6 cellular contexts compared by ENCODE assay signal in genomic region chr10:46660027-46660834, GRCh38.
A peak's percentile ranks its signal among the peaks of the same experiment; 100 is the strongest.
DNase-seq lines count a peak whose midpoint lies in the region; ATAC-seq and TF ChIP-seq lines count a peak whose summit lies in the region.
"Not testable (repeated sequence)": the region's sequence is repeated elsewhere in the genome, so short reads cannot be mapped to it uniquely, and the experiment has no call there.

No MANE protein-coding gene starts in this region.

- not testable (repeated sequence) for H2BK5ac ChIP-seq in IMR-90 (ENCODE audit: low read depth, low read length, poor library complexity, severe bottlenecking)

- BruUV-seq in Caco-2 (replicated peaks; lab: Mats Ljungman, UMichigan); IMR-90 (replicated peaks; lab: Mats Ljungman, UMichigan): not testable (repeated sequence)

- peak overlapping the region; percentile 57 for H3K4me3 Mint-ChIP-seq in Caco-2 (ENCODE audit: unreplicated experiment)
- H3K4me3 Mint-ChIP-seq in WTC11: not testable (repeated sequence)

- not testable (repeated sequence) for TF ChIP-seq CTCF in Caco-2 (IDR thresholded peaks at IDR 0.05; ENCODE audit: insufficient read depth in 1 of 2, low read depth in 1 of 2, low read length in 1 of 2, severe bottlenecking in 1 of 2, unreplicated experiment in 1 of 2); IMR-90 (conservative IDR thresholded peaks at IDR 0.05; ENCODE audit: low read depth, low read length); WTC11 (IDR thresholded peaks at IDR 0.05); epithelial cell of esophagus (IDR thresholded peaks at IDR 0.05; ENCODE audit: insufficient read depth, low read depth, low read length, missing control alignments); left lung (IDR thresholded peaks at IDR 0.05); omental fat pad (IDR thresholded peaks at IDR 0.05)

- WGBS in IMR-90 (ENCODE audit: extremely low coverage in 2 of 2, insufficient read length in 1 of 2), 2 experiments: no CpG with 5 or more reads among the region's 8 CpGs

- not testable (repeated sequence) for H3K36me3 Mint-ChIP-seq in Caco-2 (ENCODE audit: insufficient read depth, unreplicated experiment); WTC11

- H3K4me3 ChIP-seq in Caco-2 (ENCODE audit: low read depth, low read length); IMR-90 (ENCODE audit: insufficient read depth, low read depth, low read length); epithelial cell of esophagus (ENCODE audit: low read length); left lung: not testable (repeated sequence)

- H3K79me1 ChIP-seq in IMR-90 (ENCODE audit: low read depth in 1 of 2, low read length in 2 of 2): not testable (repeated sequence)

- H2BK20ac ChIP-seq in IMR-90 (ENCODE audit: low read depth, low read length): not testable (repeated sequence)

- H3K36me3 ChIP-seq in Caco-2 (ENCODE audit: control insufficient read depth, insufficient read depth, low read length); IMR-90 (ENCODE audit: control insufficient read depth, insufficient read depth, low read length); left lung: not testable (repeated sequence)

- not testable (repeated sequence) for DNase-seq in Caco-2; IMR-90; WTC11 (ENCODE audit: low spot score); left lung; omental fat pad (ENCODE audit: low spot score)
- peak; percentile 0 for DNase-seq in epithelial cell of esophagus (ENCODE audit: low read depth)

- H3K23ac ChIP-seq in IMR-90 (ENCODE audit: low read depth, low read length): not testable (repeated sequence)

- not testable (repeated sequence) for H3K9me3 Mint-ChIP-seq in Caco-2 (ENCODE audit: unreplicated experiment); WTC11

- TF ChIP-seq RAD21 in IMR-90 (IDR thresholded peaks at IDR 0.05; ENCODE audit: low read length): not testable (repeated sequence)

- H3K4me2 ChIP-seq in IMR-90 (ENCODE audit: low read depth, low read length): not testable (repeated sequence)

- peaks cover 13% of the 10 kb centered on the region for H3K4me1 Mint-ChIP-seq in Caco-2 (ENCODE audit: low read depth, unreplicated experiment)
- not testable (repeated sequence) for H3K4me1 Mint-ChIP-seq in WTC11

- H3K56ac ChIP-seq in IMR-90 (ENCODE audit: extremely low read depth, insufficient read depth, low read length): not testable (repeated sequence)

- not testable (repeated sequence) for H2BK15ac ChIP-seq in IMR-90 (ENCODE audit: low read depth, low read length)

- not testable (repeated sequence) for H3K9me1 ChIP-seq in IMR-90 (ENCODE audit: insufficient read depth, low read length)

- not testable (repeated sequence) for H3K27me3 Mint-ChIP-seq in Caco-2 (ENCODE audit: insufficient read depth, unreplicated experiment); WTC11 (ENCODE audit: low read depth)

- intact Hi-C loops in Caco-2 (cut with micrococcal nuclease; ENCODE audit: unreplicated experiment); IMR-90 (cut with micrococcal nuclease); left lung (cut with DNase I): not testable (repeated sequence)

- ATAC-seq in IMR-90 (ENCODE audit: low read depth): not testable (repeated sequence)
- peak; percentile 16; the same call in 1 of the 2 replicates for ATAC-seq in WTC11
- ATAC-seq in left lung: peak; percentile 33
- ATAC-seq in omental fat pad (ENCODE audit: low FRiP score): peak; percentile 37

- H3K14ac ChIP-seq in IMR-90 (replicated peaks; ENCODE audit: low read depth, low read length): not testable (repeated sequence)

- POLR2A ChIA-PET in Caco-2 (lab: Charles Lee); IMR-90 (lab: Charles Lee; ENCODE audit: unreplicated experiment); WTC11 (lab: Charles Lee): not testable (repeated sequence)

- H4K5ac ChIP-seq in IMR-90 (ENCODE audit: low read depth, low read length): not testable (repeated sequence)

- H3K9ac ChIP-seq in IMR-90 (ENCODE audit: low read depth, low read length): not testable (repeated sequence)

- H3K27ac Mint-ChIP-seq in Caco-2 (ENCODE audit: unreplicated experiment): peak overlapping the region; percentile 72
- not testable (repeated sequence) for H3K27ac Mint-ChIP-seq in WTC11

- H4K91ac ChIP-seq in IMR-90 (ENCODE audit: insufficient read depth, low read depth, low read length): not testable (repeated sequence)

- H2AFZ ChIP-seq in IMR-90 (replicated peaks; ENCODE audit: low read length, poor library complexity): not testable (repeated sequence)

- H4K20me1 ChIP-seq in IMR-90 (ENCODE audit: insufficient read depth, low read length): not testable (repeated sequence)

- H3K18ac ChIP-seq in IMR-90 (ENCODE audit: low read depth, low read length): not testable (repeated sequence)

- dilution Hi-C loops in IMR-90 (cut with HindIII; ENCODE audit: low sequenced_read_pairs, unreplicated experiment): not testable (repeated sequence)

- not testable (repeated sequence) for H2AK9ac ChIP-seq in IMR-90 (replicated peaks; ENCODE audit: low read depth, low read length, poor library complexity)

- not testable (repeated sequence) for H3K27ac ChIP-seq in IMR-90 (ENCODE audit: insufficient read depth, low read length); left lung

- not testable (repeated sequence) for H2AK5ac ChIP-seq in IMR-90 (ENCODE audit: low read depth, low read length)

- CTCF ChIA-PET in Caco-2 (lab: Charles Lee); IMR-90 (lab: Yijun Ruan, JAX); WTC11 (lab: Charles Lee): not testable (repeated sequence)

- H3K4ac ChIP-seq in IMR-90 (ENCODE audit: low read depth, low read length): not testable (repeated sequence)

- H4K8ac ChIP-seq in IMR-90 (ENCODE audit: low read depth in 2 of 2, low read length in 2 of 2): not testable (repeated sequence)

- not testable (repeated sequence) for H3K9me3 ChIP-seq in Caco-2; IMR-90 (ENCODE audit: control insufficient read depth, insufficient read depth, low read length); left lung

- H3K27me3 ChIP-seq in Caco-2 (replicated peaks; ENCODE audit: control insufficient read depth, insufficient read depth, low read length); IMR-90 (ENCODE audit: control insufficient read depth, insufficient read depth, low read length); left lung: not testable (repeated sequence)

- in situ Hi-C loops in IMR-90 (cut with MboI; ENCODE audit: low sequenced_read_pairs): not testable (repeated sequence)

- TF ChIP-seq POLR2A in IMR-90 (IDR thresholded peaks at IDR 0.05; ENCODE audit: low read depth, low read length): not testable (repeated sequence)

- not testable (repeated sequence) for H2BK120ac ChIP-seq in IMR-90 (ENCODE audit: low read depth, low read length)

- H3K4me1 ChIP-seq in Caco-2; IMR-90 (ENCODE audit: control insufficient read depth, insufficient read depth, low read length); left lung: not testable (repeated sequence)

TF ChIP-seq in IMR-90, 13 proteins besides CTCF, POLR2A, EP300 and RAD21:
- 0 out of 2 replicates have a peak, but pooled peaks have one; percentile 26 for TF ChIP-seq MAFK (IDR thresholded peaks at IDR 0.05; ENCODE audit: low read depth, low read length)
